ENCODE assay signal across 1 cellular context in the genomic region with DNA sequence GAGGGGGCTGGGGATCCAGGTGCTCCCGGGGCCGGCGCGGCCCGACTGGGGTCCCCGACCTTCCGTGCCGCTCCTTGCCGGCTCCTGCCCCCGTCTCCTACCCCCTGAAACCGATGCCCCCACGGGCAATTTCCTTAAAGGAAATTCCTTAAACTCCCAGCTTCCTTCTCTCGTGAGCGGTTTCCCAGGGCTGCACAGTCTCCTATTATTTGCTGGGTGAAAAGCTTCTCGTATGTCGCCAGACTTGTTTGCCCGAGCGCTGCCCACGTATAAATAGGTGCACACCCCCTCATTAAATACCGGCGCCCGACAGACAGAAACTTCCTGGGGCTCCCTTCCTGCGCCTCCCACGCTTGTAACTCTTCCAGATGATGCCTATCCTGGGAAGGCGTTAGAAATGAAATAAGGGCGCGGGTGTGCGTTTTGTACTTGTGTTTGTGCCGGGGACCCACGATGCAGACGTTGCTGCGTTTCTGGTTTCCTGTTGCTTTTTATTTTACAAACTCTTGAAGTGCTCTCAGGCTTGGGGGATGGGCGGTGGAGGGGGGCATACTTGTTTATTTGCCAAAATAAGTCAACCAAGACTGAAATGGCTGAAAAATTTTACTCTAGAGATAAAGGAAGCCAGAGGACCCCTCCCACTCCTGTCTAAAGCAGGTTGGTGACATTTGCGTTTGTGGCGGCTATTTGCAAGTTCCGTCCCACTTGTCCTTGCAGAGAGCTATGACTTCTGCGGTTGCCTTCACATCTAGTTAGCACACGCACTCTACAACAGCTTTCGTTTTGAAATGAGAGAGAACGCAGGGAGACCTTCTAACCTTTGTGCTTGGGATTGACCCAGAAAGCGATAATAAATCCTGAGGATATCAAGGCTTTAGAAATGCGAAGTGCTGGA.
A peak's percentile ranks its signal among the peaks of the same experiment; 100 is the strongest.
TF ChIP-seq lines count a peak whose summit lies in the region.

No MANE protein-coding gene starts in this region.

TF ChIP-seq in K562, 482 proteins besides CTCF, POLR2A, EP300 and RAD21 (continued from another document and continues in another):
- no peak for TF ChIP-seq BRD9 (IDR thresholded peaks at IDR 0.05; ENCODE audit: low read depth, partially characterized antibody)
- no peak for TF ChIP-seq ATF1 (CRISPR knock-in tag; IDR thresholded peaks at IDR 0.05)
- peak; percentile 22; the same call in 1 of the 2 replicates for TF ChIP-seq ATF1 (tag; IDR thresholded peaks at IDR 0.05)
- no peak for TF ChIP-seq GABPB2 (CRISPR knock-in tag; conservative IDR thresholded peaks at IDR 0.05)
- TF ChIP-seq HDGF (IDR thresholded peaks at IDR 0.05): no peak
- no peak for TF ChIP-seq ZNF436 (CRISPR knock-in tag; IDR thresholded peaks at IDR 0.05)
- no peak for TF ChIP-seq ZNF57 (CRISPR knock-in tag; IDR thresholded peaks at IDR 0.05)
- TF ChIP-seq, protein P1, sequence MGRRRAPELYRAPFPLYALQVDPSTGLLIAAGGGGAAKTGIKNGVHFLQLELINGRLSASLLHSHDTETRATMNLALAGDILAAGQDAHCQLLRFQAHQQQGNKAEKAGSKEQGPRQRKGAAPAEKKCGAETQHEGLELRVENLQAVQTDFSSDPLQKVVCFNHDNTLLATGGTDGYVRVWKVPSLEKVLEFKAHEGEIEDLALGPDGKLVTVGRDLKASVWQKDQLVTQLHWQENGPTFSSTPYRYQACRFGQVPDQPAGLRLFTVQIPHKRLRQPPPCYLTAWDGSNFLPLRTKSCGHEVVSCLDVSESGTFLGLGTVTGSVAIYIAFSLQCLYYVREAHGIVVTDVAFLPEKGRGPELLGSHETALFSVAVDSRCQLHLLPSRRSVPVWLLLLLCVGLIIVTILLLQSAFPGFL (CRISPR knock-in tag; IDR thresholded peaks at IDR 0.05): no peak
- TF ChIP-seq CAMTA2 (CRISPR knock-in tag; conservative IDR thresholded peaks at IDR 0.05): no peak
- no peak for TF ChIP-seq ZNF644 (tag; IDR thresholded peaks at IDR 0.05; ENCODE audit: low read depth)
- TF ChIP-seq, protein P2, sequence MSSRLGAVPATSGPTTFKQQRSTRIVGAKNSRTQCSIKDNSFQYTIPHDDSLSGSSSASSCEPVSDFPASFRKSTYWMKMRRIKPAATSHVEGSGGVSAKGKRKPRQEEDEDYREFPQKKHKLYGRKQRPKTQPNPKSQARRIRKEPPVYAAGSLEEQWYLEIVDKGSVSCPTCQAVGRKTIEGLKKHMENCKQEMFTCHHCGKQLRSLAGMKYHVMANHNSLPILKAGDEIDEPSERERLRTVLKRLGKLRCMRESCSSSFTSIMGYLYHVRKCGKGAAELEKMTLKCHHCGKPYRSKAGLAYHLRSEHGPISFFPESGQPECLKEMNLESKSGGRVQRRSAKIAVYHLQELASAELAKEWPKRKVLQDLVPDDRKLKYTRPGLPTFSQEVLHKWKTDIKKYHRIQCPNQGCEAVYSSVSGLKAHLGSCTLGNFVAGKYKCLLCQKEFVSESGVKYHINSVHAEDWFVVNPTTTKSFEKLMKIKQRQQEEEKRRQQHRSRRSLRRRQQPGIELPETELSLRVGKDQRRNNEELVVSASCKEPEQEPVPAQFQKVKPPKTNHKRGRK (tag; IDR thresholded peaks at IDR 0.05): no peak
- no peak for TF ChIP-seq ZNF253 (CRISPR knock-in tag; conservative IDR thresholded peaks at IDR 0.05)
- no peak for TF ChIP-seq TEAD2 (tag; IDR thresholded peaks at IDR 0.05)
- TF ChIP-seq, protein P3, sequence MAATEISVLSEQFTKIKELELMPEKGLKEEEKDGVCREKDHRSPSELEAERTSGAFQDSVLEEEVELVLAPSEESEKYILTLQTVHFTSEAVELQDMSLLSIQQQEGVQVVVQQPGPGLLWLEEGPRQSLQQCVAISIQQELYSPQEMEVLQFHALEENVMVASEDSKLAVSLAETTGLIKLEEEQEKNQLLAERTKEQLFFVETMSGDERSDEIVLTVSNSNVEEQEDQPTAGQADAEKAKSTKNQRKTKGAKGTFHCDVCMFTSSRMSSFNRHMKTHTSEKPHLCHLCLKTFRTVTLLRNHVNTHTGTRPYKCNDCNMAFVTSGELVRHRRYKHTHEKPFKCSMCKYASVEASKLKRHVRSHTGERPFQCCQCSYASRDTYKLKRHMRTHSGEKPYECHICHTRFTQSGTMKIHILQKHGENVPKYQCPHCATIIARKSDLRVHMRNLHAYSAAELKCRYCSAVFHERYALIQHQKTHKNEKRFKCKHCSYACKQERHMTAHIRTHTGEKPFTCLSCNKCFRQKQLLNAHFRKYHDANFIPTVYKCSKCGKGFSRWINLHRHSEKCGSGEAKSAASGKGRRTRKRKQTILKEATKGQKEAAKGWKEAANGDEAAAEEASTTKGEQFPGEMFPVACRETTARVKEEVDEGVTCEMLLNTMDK (IDR thresholded peaks at IDR 0.05; ENCODE audit: borderline replicate concordance, insufficient read depth, low read depth, low read length, poor library complexity, severe bottlenecking): no peak
- peak; percentile 64; the same call in 1 of the 2 replicates for TF ChIP-seq ZNF12 (CRISPR knock-in tag; IDR thresholded peaks at IDR 0.05)
- TF ChIP-seq, protein P4, sequence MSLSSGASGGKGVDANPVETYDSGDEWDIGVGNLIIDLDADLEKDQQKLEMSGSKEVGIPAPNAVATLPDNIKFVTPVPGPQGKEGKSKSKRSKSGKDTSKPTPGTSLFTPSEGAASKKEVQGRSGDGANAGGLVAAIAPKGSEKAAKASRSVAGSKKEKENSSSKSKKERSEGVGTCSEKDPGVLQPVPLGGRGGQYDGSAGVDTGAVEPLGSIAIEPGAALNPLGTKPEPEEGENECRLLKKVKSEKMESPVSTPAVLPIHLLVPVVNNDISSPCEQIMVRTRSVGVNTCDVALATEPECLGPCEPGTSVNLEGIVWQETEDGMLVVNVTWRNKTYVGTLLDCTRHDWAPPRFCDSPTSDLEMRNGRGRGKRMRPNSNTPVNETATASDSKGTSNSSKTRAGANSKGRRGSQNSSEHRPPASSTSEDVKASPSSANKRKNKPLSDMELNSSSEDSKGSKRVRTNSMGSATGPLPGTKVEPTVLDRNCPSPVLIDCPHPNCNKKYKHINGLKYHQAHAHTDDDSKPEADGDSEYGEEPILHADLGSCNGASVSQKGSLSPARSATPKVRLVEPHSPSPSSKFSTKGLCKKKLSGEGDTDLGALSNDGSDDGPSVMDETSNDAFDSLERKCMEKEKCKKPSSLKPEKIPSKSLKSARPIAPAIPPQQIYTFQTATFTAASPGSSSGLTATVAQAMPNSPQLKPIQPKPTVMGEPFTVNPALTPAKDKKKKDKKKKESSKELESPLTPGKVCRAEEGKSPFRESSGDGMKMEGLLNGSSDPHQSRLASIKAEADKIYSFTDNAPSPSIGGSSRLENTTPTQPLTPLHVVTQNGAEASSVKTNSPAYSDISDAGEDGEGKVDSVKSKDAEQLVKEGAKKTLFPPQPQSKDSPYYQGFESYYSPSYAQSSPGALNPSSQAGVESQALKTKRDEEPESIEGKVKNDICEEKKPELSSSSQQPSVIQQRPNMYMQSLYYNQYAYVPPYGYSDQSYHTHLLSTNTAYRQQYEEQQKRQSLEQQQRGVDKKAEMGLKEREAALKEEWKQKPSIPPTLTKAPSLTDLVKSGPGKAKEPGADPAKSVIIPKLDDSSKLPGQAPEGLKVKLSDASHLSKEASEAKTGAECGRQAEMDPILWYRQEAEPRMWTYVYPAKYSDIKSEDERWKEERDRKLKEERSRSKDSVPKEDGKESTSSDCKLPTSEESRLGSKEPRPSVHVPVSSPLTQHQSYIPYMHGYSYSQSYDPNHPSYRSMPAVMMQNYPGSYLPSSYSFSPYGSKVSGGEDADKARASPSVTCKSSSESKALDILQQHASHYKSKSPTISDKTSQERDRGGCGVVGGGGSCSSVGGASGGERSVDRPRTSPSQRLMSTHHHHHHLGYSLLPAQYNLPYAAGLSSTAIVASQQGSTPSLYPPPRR (CRISPR knock-in tag; IDR thresholded peaks at IDR 0.05; ENCODE audit: borderline replicate concordance): no peak
- TF ChIP-seq TEAD4 (IDR thresholded peaks at IDR 0.05; ENCODE audit: low read length): peak; percentile 30; the same call in 1 of the 2 replicates
- no peak for TF ChIP-seq TEAD4 (CRISPR knock-in tag; IDR thresholded peaks at IDR 0.05; ENCODE audit: borderline replicate concordance)
- TF ChIP-seq SMARCE1 (IDR thresholded peaks at IDR 0.05): 0 out of 2 replicates have a peak, but pooled peaks have one; percentile 37
- TF ChIP-seq NFIX (CRISPR knock-in tag; IDR thresholded peaks at IDR 0.05; ENCODE audit: low read depth): no peak
- no peak for TF ChIP-seq ILF3 (IDR thresholded peaks at IDR 0.05; ENCODE audit: borderline replicate concordance)
- TF ChIP-seq IFI16 (CRISPR knock-in tag; IDR thresholded peaks at IDR 0.05): no peak
- TF ChIP-seq MYC (IDR thresholded peaks at IDR 0.05; ENCODE audit: low read depth, low read length): 0 out of 2 replicates have a peak, but pooled peaks have one; percentile 19
- TF ChIP-seq MYC (CRISPR knock-in tag; IDR thresholded peaks at IDR 0.05; ENCODE audit: borderline replicate concordance, low read depth): no peak
- TF ChIP-seq, protein P5, sequence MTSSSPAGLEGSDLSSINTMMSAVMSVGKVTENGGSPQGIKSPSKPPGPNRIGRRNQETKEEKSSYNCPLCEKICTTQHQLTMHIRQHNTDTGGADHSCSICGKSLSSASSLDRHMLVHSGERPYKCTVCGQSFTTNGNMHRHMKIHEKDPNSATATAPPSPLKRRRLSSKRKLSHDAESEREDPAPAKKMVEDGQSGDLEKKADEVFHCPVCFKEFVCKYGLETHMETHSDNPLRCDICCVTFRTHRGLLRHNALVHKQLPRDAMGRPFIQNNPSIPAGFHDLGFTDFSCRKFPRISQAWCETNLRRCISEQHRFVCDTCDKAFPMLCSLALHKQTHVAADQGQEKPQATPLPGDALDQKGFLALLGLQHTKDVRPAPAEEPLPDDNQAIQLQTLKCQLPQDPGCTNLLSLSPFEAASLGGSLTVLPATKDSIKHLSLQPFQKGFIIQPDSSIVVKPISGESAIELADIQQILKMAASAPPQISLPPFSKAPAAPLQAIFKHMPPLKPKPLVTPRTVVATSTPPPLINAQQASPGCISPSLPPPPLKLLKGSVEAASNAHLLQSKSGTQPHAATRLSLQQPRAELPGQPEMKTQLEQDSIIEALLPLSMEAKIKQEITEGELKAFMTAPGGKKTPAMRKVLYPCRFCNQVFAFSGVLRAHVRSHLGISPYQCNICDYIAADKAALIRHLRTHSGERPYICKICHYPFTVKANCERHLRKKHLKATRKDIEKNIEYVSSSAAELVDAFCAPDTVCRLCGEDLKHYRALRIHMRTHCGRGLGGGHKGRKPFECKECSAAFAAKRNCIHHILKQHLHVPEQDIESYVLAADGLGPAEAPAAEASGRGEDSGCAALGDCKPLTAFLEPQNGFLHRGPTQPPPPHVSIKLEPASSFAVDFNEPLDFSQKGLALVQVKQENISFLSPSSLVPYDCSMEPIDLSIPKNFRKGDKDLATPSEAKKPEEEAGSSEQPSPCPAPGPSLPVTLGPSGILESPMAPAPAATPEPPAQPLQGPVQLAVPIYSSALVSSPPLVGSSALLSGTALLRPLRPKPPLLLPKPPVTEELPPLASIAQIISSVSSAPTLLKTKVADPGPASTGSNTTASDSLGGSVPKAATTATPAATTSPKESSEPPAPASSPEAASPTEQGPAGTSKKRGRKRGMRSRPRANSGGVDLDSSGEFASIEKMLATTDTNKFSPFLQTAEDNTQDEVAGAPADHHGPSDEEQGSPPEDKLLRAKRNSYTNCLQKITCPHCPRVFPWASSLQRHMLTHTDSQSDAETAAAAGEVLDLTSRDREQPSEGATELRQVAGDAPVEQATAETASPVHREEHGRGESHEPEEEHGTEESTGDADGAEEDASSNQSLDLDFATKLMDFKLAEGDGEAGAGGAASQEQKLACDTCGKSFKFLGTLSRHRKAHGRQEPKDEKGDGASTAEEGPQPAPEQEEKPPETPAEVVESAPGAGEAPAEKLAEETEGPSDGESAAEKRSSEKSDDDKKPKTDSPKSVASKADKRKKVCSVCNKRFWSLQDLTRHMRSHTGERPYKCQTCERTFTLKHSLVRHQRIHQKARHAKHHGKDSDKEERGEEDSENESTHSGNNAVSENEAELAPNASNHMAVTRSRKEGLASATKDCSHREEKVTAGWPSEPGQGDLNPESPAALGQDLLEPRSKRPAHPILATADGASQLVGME (CRISPR knock-in tag; IDR thresholded peaks at IDR 0.05): no peak
- 0 out of 2 replicates have a peak, but pooled peaks have one; percentile 13 for TF ChIP-seq SMAD4 (CRISPR knock-in tag; conservative IDR thresholded peaks at IDR 0.05)
- no peak for TF ChIP-seq SLC30A9 (CRISPR knock-in tag; IDR thresholded peaks at IDR 0.05)
- TF ChIP-seq ZNF3 (CRISPR knock-in tag; IDR thresholded peaks at IDR 0.05): no peak
- no peak for TF ChIP-seq KHSRP (IDR thresholded peaks at IDR 0.05)
- TF ChIP-seq PHTF2 (CRISPR knock-in tag; IDR thresholded peaks at IDR 0.05): no peak
- TF ChIP-seq, protein P6, sequence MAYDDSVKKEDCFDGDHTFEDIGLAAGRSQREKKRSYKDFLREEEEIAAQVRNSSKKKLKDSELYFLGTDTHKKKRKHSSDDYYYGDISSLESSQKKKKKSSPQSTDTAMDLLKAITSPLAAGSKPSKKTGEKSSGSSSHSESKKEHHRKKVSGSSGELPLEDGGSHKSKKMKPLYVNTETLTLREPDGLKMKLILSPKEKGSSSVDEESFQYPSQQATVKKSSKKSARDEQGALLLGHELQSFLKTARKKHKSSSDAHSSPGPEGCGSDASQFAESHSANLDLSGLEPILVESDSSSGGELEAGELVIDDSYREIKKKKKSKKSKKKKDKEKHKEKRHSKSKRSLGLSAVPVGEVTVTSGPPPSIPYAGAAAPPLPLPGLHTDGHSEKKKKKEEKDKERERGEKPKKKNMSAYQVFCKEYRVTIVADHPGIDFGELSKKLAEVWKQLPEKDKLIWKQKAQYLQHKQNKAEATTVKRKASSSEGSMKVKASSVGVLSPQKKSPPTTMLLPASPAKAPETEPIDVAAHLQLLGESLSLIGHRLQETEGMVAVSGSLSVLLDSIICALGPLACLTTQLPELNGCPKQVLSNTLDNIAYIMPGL (CRISPR knock-in tag; IDR thresholded peaks at IDR 0.05): no peak
